1 cellular context compared by ENCODE assay signal in the genomic region with DNA sequence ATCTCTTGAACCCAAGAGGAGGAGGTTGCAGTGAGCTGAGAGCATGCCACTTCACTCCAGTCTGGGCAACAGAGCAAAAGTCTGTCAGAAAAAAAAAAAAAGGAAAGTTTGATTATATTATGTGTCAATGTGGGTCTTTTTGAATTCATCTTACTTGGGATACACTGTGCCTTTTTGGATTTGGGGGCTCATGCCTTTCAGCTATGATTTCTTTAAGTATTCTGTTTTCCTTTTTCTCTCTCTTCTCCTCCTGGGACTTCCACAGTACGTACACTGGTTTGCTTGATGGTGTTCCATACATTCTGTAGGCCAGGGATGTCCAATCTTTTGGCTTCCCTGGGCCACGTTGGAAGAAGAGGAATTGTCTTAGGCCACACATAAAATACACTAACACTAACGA.
TF ChIP-seq lines count a peak whose summit lies in the region.

No MANE protein-coding gene starts in this region.

TF ChIP-seq in HepG2, 621 proteins besides CTCF, POLR2A, EP300 and RAD21:
- TF ChIP-seq ZFP62 (CRISPR knock-in tag; IDR thresholded peaks at IDR 0.05) (no peak), ZNF709 (CRISPR knock-in tag; IDR thresholded peaks at IDR 0.05) (peak; percentile 65; the same call in 1 of the 2 replicates), ZNF234 (CRISPR knock-in tag; conservative IDR thresholded peaks at IDR 0.05) (no peak), ISX (CRISPR knock-in tag; conservative IDR thresholded peaks at IDR 0.05) (no peak)
